Comparison of ENCODE assay signal across 1 cellular context in genomic region chr19:11964858-11965645, GRCh38.
A peak's percentile ranks its signal among the peaks of the same experiment; 100 is the strongest.
TF ChIP-seq lines count a peak whose summit lies in the region.

Gene ZNF763, plus strand, starts transcription at chr19:11965040. Its CDS starts 169 bp downstream, at chr19:11965209.

TF ChIP-seq in HepG2, 621 proteins besides CTCF, POLR2A, EP300 and RAD21 (continued from another document and continues in another):
- TF ChIP-seq MEF2D (CRISPR knock-in tag; IDR thresholded peaks at IDR 0.05) (no peak), MTERF4 (CRISPR knock-in tag; IDR thresholded peaks at IDR 0.05) (0 out of 2 replicates have a peak, but pooled peaks have one; percentile 38), KLF13 (CRISPR knock-in tag; IDR thresholded peaks at IDR 0.05) (no peak), ZNF7 (CRISPR knock-in tag; IDR thresholded peaks at IDR 0.05) (no peak), ZNF562 (CRISPR knock-in tag; IDR thresholded peaks at IDR 0.05; ENCODE audit: borderline replicate concordance) (no peak), ZNF496 (CRISPR knock-in tag; IDR thresholded peaks at IDR 0.05; ENCODE audit: insufficient replicate concordance) (no peak), NFKB2 (CRISPR knock-in tag; IDR thresholded peaks at IDR 0.05; ENCODE audit: borderline replicate concordance) (0 out of 2 replicates have a peak, but pooled peaks have one; percentile 21), GATAD1 (CRISPR knock-in tag; IDR thresholded peaks at IDR 0.05) (no peak), SOX6 (IDR thresholded peaks at IDR 0.05) (no peak), SOX6 (CRISPR knock-in tag; IDR thresholded peaks at IDR 0.05) (0 out of 2 replicates have a peak, but pooled peaks have one; percentile 26), ZNF142 (CRISPR knock-in tag; IDR thresholded peaks at IDR 0.05) (no peak), CBX1 (IDR thresholded peaks at IDR 0.05; ENCODE audit: low read depth) (no peak), KLF9 (CRISPR knock-in tag; IDR thresholded peaks at IDR 0.05; ENCODE audit: low read depth) (no peak), ZNF343 (CRISPR knock-in tag; IDR thresholded peaks at IDR 0.05) (no peak), CEBPG (CRISPR knock-in tag; IDR thresholded peaks at IDR 0.05) (no peak), HNRNPL (IDR thresholded peaks at IDR 0.05; ENCODE audit: low read depth, low read length) (no peak), HIC2 (CRISPR knock-in tag; IDR thresholded peaks at IDR 0.05; ENCODE audit: low read depth) (no peak), ZNF280B (CRISPR knock-in tag; IDR thresholded peaks at IDR 0.05; ENCODE audit: borderline replicate concordance) (no peak), RXRA (CRISPR knock-in tag; IDR thresholded peaks at IDR 0.05) (0 out of 2 replicates have a peak, but pooled peaks have one; percentile 20), NCOR1 (IDR thresholded peaks at IDR 0.05; ENCODE audit: borderline replicate concordance, low read length) (no peak), ZNF891 (CRISPR knock-in tag; IDR thresholded peaks at IDR 0.05) (no peak), RBFOX2 (IDR thresholded peaks at IDR 0.05; ENCODE audit: low read depth, low read length) (0 out of 2 replicates have a peak, but pooled peaks have one; percentile 19), ZNF574 (CRISPR knock-in tag; IDR thresholded peaks at IDR 0.05) (no peak), BORCS8-MEF2B (CRISPR knock-in tag; IDR thresholded peaks at IDR 0.05) (no peak), ZNF138 (CRISPR knock-in tag; IDR thresholded peaks at IDR 0.05; ENCODE audit: low read depth) (no peak), ZFP36L1 (CRISPR knock-in tag; IDR thresholded peaks at IDR 0.05) (no peak), ZNF546 (CRISPR knock-in tag; conservative IDR thresholded peaks at IDR 0.05) (no peak), MED13 (CRISPR knock-in tag; IDR thresholded peaks at IDR 0.05) (no peak), ZBTB4 (CRISPR knock-in tag; IDR thresholded peaks at IDR 0.05; ENCODE audit: borderline replicate concordance) (peak; percentile 69; the same call in 1 of the 2 replicates), ZNF256 (CRISPR knock-in tag; conservative IDR thresholded peaks at IDR 0.05) (no peak), FOSL2 (CRISPR knock-in tag; IDR thresholded peaks at IDR 0.05) (no peak), CHD4 (IDR thresholded peaks at IDR 0.05; ENCODE audit: borderline replicate concordance, low read length) (no peak), ZNF557 (CRISPR knock-in tag; IDR thresholded peaks at IDR 0.05) (no peak), SOX5 (CRISPR knock-in tag; IDR thresholded peaks at IDR 0.05; ENCODE audit: borderline replicate concordance) (peak; percentile 10; the same call in 1 of the 2 replicates), NR2F1 (CRISPR knock-in tag; IDR thresholded peaks at IDR 0.05) (no peak), TRAFD1 (CRISPR knock-in tag; IDR thresholded peaks at IDR 0.05; ENCODE audit: borderline replicate concordance) (no peak), MIER2 (CRISPR knock-in tag; IDR thresholded peaks at IDR 0.05) (no peak), HCFC1 (IDR thresholded peaks at IDR 0.05; ENCODE audit: low read depth, low read length) (no peak), FOXP4 (CRISPR knock-in tag; IDR thresholded peaks at IDR 0.05) (no peak), ZNF232 (CRISPR knock-in tag; IDR thresholded peaks at IDR 0.05; ENCODE audit: borderline replicate concordance) (no peak), PAX8 (CRISPR knock-in tag; IDR thresholded peaks at IDR 0.05; ENCODE audit: borderline replicate concordance) (no peak), ZNF788 (CRISPR knock-in tag; IDR thresholded peaks at IDR 0.05; ENCODE audit: borderline replicate concordance) (no peak)
